In genomic region chr3:9848860-9849259, GRCh38 we compare ENCODE assay signal across 8 cellular contexts. TPM values are rescaled to one million over a fixed set of nuclear protein-coding genes. Genes with fewer than 3 reads are reported as not detected.
DNase-seq lines count a peak whose midpoint lies in the region; TF ChIP-seq lines count a peak whose summit lies in the region.
"Not testable (repeated sequence)": the region's sequence is repeated elsewhere in the genome, so short reads cannot be mapped to it uniquely, and the experiment has no call there.

No MANE protein-coding gene starts in this region.

- H3K4me3 ChIP-seq in BJ (ENCODE audit: low read depth, low read length); fibroblast of villous mesenchyme (ENCODE audit: low read depth, low read length); spleen: not testable (repeated sequence)
- H3K4me3 ChIP-seq in SK-N-SH (ENCODE audit: low read depth in 2 of 2, low read length in 1 of 2), result peak overlapping the region in 1 of 2 experiments; percentile 13; a peak in 1 of 4 replicates

- H4K20me1 ChIP-seq in SK-N-SH (ENCODE audit: insufficient read depth), result not testable (repeated sequence)

- not testable (repeated sequence) for H2AFZ ChIP-seq in SK-N-SH (ENCODE audit: low read depth)

- H3K9me2 ChIP-seq in SK-N-SH, result not testable (repeated sequence)

- TF ChIP-seq RAD21 in SK-N-SH (IDR thresholded peaks at IDR 0.05; ENCODE audit: low read length), result peak; percentile 62

- not testable (repeated sequence) for H3K9me3 ChIP-seq in SK-N-SH, spleen

- H3K27me3 ChIP-seq in BJ (ENCODE audit: control insufficient read depth, insufficient read depth, low read length); SK-N-SH (ENCODE audit: insufficient read depth); spleen (replicated peaks in 1 of 7): not testable (repeated sequence)

- in situ Hi-C loops in GM13976 (cut with MboI; ENCODE audit: low sequenced_read_pairs, unreplicated experiment), result not testable (repeated sequence)

- intact Hi-C loops in spleen (cut with DNase I; ENCODE audit: low total_unique reads), result not testable (repeated sequence)

- not testable (repeated sequence) for H3K79me2 ChIP-seq in SK-N-SH (ENCODE audit: insufficient read depth)

- not testable (repeated sequence) for H3K36me3 ChIP-seq in BJ (ENCODE audit: control insufficient read depth, insufficient read depth, low read length); SK-N-SH (replicated peaks in 1 of 2; ENCODE audit: control insufficient read depth in 1 of 2, insufficient read depth in 2 of 2, low read length in 1 of 2); spleen

- not testable (repeated sequence) for H3K9me3 Mint-ChIP-seq in brain, mesothelial cell of epicardium

- not testable (repeated sequence) for H3K9ac ChIP-seq in SK-N-SH

- peaks cover 25% of the 10 kb centered on the region for H3K27me3 Mint-ChIP-seq in brain
- peaks cover 14% of the 10 kb centered on the region for H3K27me3 Mint-ChIP-seq in mesothelial cell of epicardium (ENCODE audit: low read depth)

- not testable (repeated sequence) for H3K27ac ChIP-seq in SK-N-SH (ENCODE audit: low read depth in 2 of 2, low read length in 1 of 2); spleen

- H3K27ac Mint-ChIP-seq in brain, result peak overlapping the region in 3 of 5 experiments; percentile 13 to 81 (median 79)
- H3K27ac Mint-ChIP-seq in mesothelial cell of epicardium, result peak overlapping the region; percentile 68

- 41% methylated on average over 4 of the region's 4 CpGs for WGBS in SK-N-SH (ENCODE audit: low lambda C conversion rate)
- 39 to 49% (median 42%) methylated on average over 4 of the region's 4 CpGs for WGBS in spleen, 5 donors

- DNase-seq in BJ (ENCODE audit: low read depth); GM13976 (ENCODE audit: low spot score); SK-N-SH; mesothelial cell of epicardium (ENCODE audit: low spot score in 2 of 2, unreplicated experiment in 2 of 2); spleen: not testable (repeated sequence)
- DNase-seq in NCI-H1092 treated with DMSO at 0.1 percent for 48 hours (lab: John Stamatoyannopoulos, UW), result peak; percentile 6
- DNase-seq in fibroblast of villous mesenchyme (ENCODE audit: low read depth), result peak; percentile 44

- H3K36me3 Mint-ChIP-seq in brain, mesothelial cell of epicardium: not testable (repeated sequence)

- not testable (repeated sequence) for H3K4me2 ChIP-seq in SK-N-SH

- H3K4me1 Mint-ChIP-seq in brain (peaks cover 52% of the 10 kb centered on the region), mesothelial cell of epicardium (peaks cover 25% of the 10 kb centered on the region)

- H3K4me1 ChIP-seq in SK-N-SH (ENCODE audit: control insufficient read depth in 1 of 2, insufficient read depth in 2 of 2, low read depth in 1 of 2, low read length in 1 of 2), result not testable (repeated sequence)
- H3K4me1 ChIP-seq in spleen, result peaks cover 0 to 16% (median 9%) of the 10 kb centered on the region in 6 donors

- peak overlapping the region in 2 of 5 experiments; percentile 45 to 46 for H3K4me3 Mint-ChIP-seq in brain
- H3K4me3 Mint-ChIP-seq in mesothelial cell of epicardium, result not testable (repeated sequence)

- TF ChIP-seq CTCF in BJ (IDR thresholded peaks at IDR 0.05; ENCODE audit: insufficient read depth, low read depth, low read length), result peak; percentile 53
- peak; percentile 23 for TF ChIP-seq CTCF in GM13976 (IDR thresholded peaks at IDR 0.05; ENCODE audit: borderline replicate concordance, control extremely low read depth, extremely low read depth, insufficient read depth, missing control alignments)
- peak; percentile 74 for TF ChIP-seq CTCF in SK-N-SH (IDR thresholded peaks at IDR 0.05)
- peak; percentile 69 to 70 for TF ChIP-seq CTCF in brain (conservative IDR thresholded peaks at IDR 0.05)
- peak; percentile 50 for TF ChIP-seq CTCF in fibroblast of villous mesenchyme (IDR thresholded peaks at IDR 0.05; ENCODE audit: insufficient read depth, low read depth, low read length)
- peak; percentile 35 for TF ChIP-seq CTCF in mesothelial cell of epicardium (IDR thresholded peaks at IDR 0.05; ENCODE audit: unreplicated experiment)
- peak in 9 of 11 experiments; percentile 22 to 64 (median 50) for TF ChIP-seq CTCF in spleen (IDR thresholded peaks at IDR 0.05 in 8 of 11, conservative IDR thresholded peaks at IDR 0.05 in 3 of 11)

- not testable (repeated sequence) for TF ChIP-seq EP300 in SK-N-SH (IDR thresholded peaks at IDR 0.05; ENCODE audit: borderline replicate concordance in 1 of 2, low read depth in 1 of 2, low read length in 1 of 2)

- CTCF ChIA-PET in BJ (lab: Yijun Ruan, JAX), result interaction anchor here (0.6 to 1.5 kb wide), 9 partner anchors 35 to 373 kb away, joined by 3 to 6 read pairs (median 3); no protein-coding TSS in a partner anchor
- CTCF ChIA-PET in SK-N-SH (lab: Yijun Ruan, JAX), result interaction anchor here (0.6 to 2.1 kb wide), 12 partner anchors 14 to 439 kb away, joined by 3 to 8 read pairs (median 4); partner anchors contain the start of gene CRELD1

- not testable (repeated sequence) for H3F3A ChIP-seq in SK-N-SH (replicated peaks; ENCODE audit: insufficient read depth)

- POLR2A ChIA-PET in BJ (lab: Charles Lee), result not testable (repeated sequence)
- POLR2A ChIA-PET in SK-N-SH (lab: Yijun Ruan, JAX), result interaction anchor here (0.6 to 1.2 kb wide), 2 partner anchors 43 to 65 kb away, joined by 3 read pairs; no protein-coding TSS in a partner anchor

- TF ChIP-seq POLR2A in spleen (IDR thresholded peaks at IDR 0.05), result not testable (repeated sequence)

RNA-seq across cellular contexts. Expression of gene RPUSD3, which starts 5.1 kb away (rescaled TPM):
- 28.5 and 44.9 TPM in 2 replicates for polyA plus RNA-seq in BJ (2011; rRNA removed)
- polyA minus RNA-seq in BJ (2011; rRNA and poly(A)+ RNA removed), result 17.1 and 31.4 TPM in 2 replicates
- 43.4 and 48.0 TPM in 2 replicates for polyA plus RNA-seq in SK-N-SH (2012; rRNA removed)
- 21.7 and 28.2 TPM in 2 replicates for polyA plus RNA-seq in SK-N-SH (2012; cell fraction: cytosol; rRNA removed)
- 44.5 and 46.6 TPM in 2 replicates for polyA plus RNA-seq in SK-N-SH (2012; cell fraction: nucleus; rRNA removed)
- 23.9 TPM for polyA plus RNA-seq in brain (ENCODE audit: insufficient read depth, low read depth, low replicate concordance)
- total RNA-seq in fibroblast of villous mesenchyme, result 28.3 and 31.1 TPM in 2 replicates
- total RNA-seq in mesothelial cell of epicardium, result 40.9 to 48.4 TPM (median 47.2 TPM) in 3 replicates
- 10 to 100 TPM; 26.9 to 41.7 (median 30.2) TPM for total RNA-seq in spleen
- polyA plus RNA-seq in spleen, result 10 to 100 TPM; 21.3 to 34.5 (median 25.1) TPM

RNA-seq across cellular contexts. Expression of gene CIDEC, which starts 31.2 kb away (rescaled TPM):
- polyA plus RNA-seq in BJ (2011; rRNA removed) (0.09 and 0.25 TPM in 2 replicates), SK-N-SH (2012; rRNA removed) (0.11 TPM in 1 of 2 replicates, not detected in the other), brain (ENCODE audit: insufficient read depth, low read depth, low replicate concordance) (not detected), spleen (under 1 TPM in 2 of 3 donors, not detected in 1; 0.13 to 0.24 TPM)
- 0.26 TPM in 1 of 2 replicates, not detected in the other for polyA minus RNA-seq in BJ (2011; rRNA and poly(A)+ RNA removed)
- 0.04 and 0.08 TPM in 2 replicates for polyA plus RNA-seq in SK-N-SH (2012; cell fraction: cytosol; rRNA removed)
- polyA plus RNA-seq in SK-N-SH (2012; cell fraction: nucleus; rRNA removed), result not detected in 2 replicates
- total RNA-seq in fibroblast of villous mesenchyme (not detected in 2 replicates), mesothelial cell of epicardium (not detected in 3 replicates), spleen (not detected)

RNA-seq across cellular contexts. Expression of gene TTLL3, which starts 38.8 kb away (rescaled TPM):
- polyA plus RNA-seq in BJ (2011; rRNA removed) (17.6 and 25.4 TPM in 2 replicates), SK-N-SH (2012; rRNA removed) (41.6 and 51.9 TPM in 2 replicates), brain (ENCODE audit: insufficient read depth, low read depth, low replicate concordance) (4.8 TPM), spleen (10 to 100 TPM; 24.8 to 58.1 (median 47.3) TPM)
- 11.0 and 14.4 TPM in 2 replicates for polyA minus RNA-seq in BJ (2011; rRNA and poly(A)+ RNA removed)
- 7.6 and 9.3 TPM in 2 replicates for polyA plus RNA-seq in SK-N-SH (2012; cell fraction: cytosol; rRNA removed)
- 487 and 518 TPM in 2 replicates for polyA plus RNA-seq in SK-N-SH (2012; cell fraction: nucleus; rRNA removed)
- total RNA-seq in fibroblast of villous mesenchyme (19.0 and 21.6 TPM in 2 replicates), mesothelial cell of epicardium (115 to 119 TPM (median 116 TPM) in 3 replicates), spleen (100 to 1,000 TPM in 2 of 7 donors, 10 to 100 TPM in 5; 59.5 to 143 (median 78.9) TPM)

RNA-seq across cellular contexts. Expression of gene JAGN1, which starts 41.5 kb away (rescaled TPM):
- polyA plus RNA-seq in BJ (2011; rRNA removed) (46.5 and 47.2 TPM in 2 replicates), SK-N-SH (2012; rRNA removed) (40.9 and 41.6 TPM in 2 replicates), brain (ENCODE audit: insufficient read depth, low read depth, low replicate concordance) (21.2 TPM), spleen (10 to 100 TPM; 22.0 to 33.4 (median 28.1) TPM)
- polyA minus RNA-seq in BJ (2011; rRNA and poly(A)+ RNA removed), result 24.1 and 34.5 TPM in 2 replicates
- 33.4 and 42.7 TPM in 2 replicates for polyA plus RNA-seq in SK-N-SH (2012; cell fraction: cytosol; rRNA removed)
- polyA plus RNA-seq in SK-N-SH (2012; cell fraction: nucleus; rRNA removed), result 11.4 and 15.2 TPM in 2 replicates
- total RNA-seq in fibroblast of villous mesenchyme (15.1 and 24.2 TPM in 2 replicates), mesothelial cell of epicardium (32.1 to 34.8 TPM (median 32.3 TPM) in 3 replicates), spleen (10 to 100 TPM; 17.1 to 41.3 (median 23.6) TPM)

RNA-seq across cellular contexts. Expression of gene IL17RE, which starts 53.8 kb away (rescaled TPM):
- polyA plus RNA-seq in BJ (2011; rRNA removed) (2.2 and 4.0 TPM in 2 replicates), SK-N-SH (2012; rRNA removed) (0.76 and 0.95 TPM in 2 replicates), brain (ENCODE audit: insufficient read depth, low read depth, low replicate concordance) (1.6 TPM), spleen (1 to 10 TPM in 1 of 3 donors, under 1 TPM in 2; 0.57 to 1.7 (median 0.64) TPM)
- polyA minus RNA-seq in BJ (2011; rRNA and poly(A)+ RNA removed), result 2.5 and 4.8 TPM in 2 replicates
- 0.24 and 0.30 TPM in 2 replicates for polyA plus RNA-seq in SK-N-SH (2012; cell fraction: cytosol; rRNA removed)
- 2.9 and 3.1 TPM in 2 replicates for polyA plus RNA-seq in SK-N-SH (2012; cell fraction: nucleus; rRNA removed)
- total RNA-seq in fibroblast of villous mesenchyme (0.43 and 0.64 TPM in 2 replicates), mesothelial cell of epicardium (22.1 to 24.1 TPM (median 23.6 TPM) in 3 replicates), spleen (1 to 10 TPM; 1.0 to 5.1 (median 1.9) TPM)

Comparison
In these comparisons a context has a peak if more than half of its experiments do, and no peak if none do; other contexts are left out.
1. CTCF ChIP-seq: peak in every context shown above with its lines; median percentile 74 in SK-N-SH; 70 in brain; 53 in BJ; 50 in fibroblast of villous mesenchyme; 50 in spleen; 35 in mesothelial cell of epicardium; 23 in GM13976.